In genomic region chr20:6122873-6123649, GRCh38 we compare ENCODE assay signal across 8 cellular contexts. TPM values are rescaled to one million over a fixed set of nuclear protein-coding genes. Genes with fewer than 3 reads are reported as not detected.
A peak's percentile ranks its signal among the peaks of the same experiment; 100 is the strongest.
DNase-seq lines count a peak whose midpoint lies in the region; ATAC-seq and TF ChIP-seq lines count a peak whose summit lies in the region.

Gene FERMT1 (minus strand): TSS chr20:6123030. CDS start chr20:6119554, 3,476 bp downstream.

- H3K9ac ChIP-seq in iPS-20b (ENCODE audit: low read depth, low read length) (peak within 1 kb of the TSS; percentile 63; the same call in 1 of the 2 replicates), smooth muscle cell (ENCODE audit: low read depth) (peak within 1 kb of the TSS; percentile 4)

- peak; percentile 54 for ATAC-seq in GM18858 (IDR thresholded peaks at IDR 0.05; ENCODE audit: unreplicated experiment)

- H3K4me3 ChIP-seq in HL-60 (replicated peaks; ENCODE audit: insufficient read depth, low read length) (peak within 1 kb of the TSS; percentile 23), Peyer's patch (peak within 1 kb of the TSS; percentile 26 to 62 (median 51)), brain microvascular endothelial cell (ENCODE audit: low read depth, low read length) (peak within 1 kb of the TSS; percentile 64), iPS-20b (ENCODE audit: low read length) (peak within 1 kb of the TSS; percentile 69), smooth muscle cell (peak within 1 kb of the TSS; percentile 67)

- in situ Hi-C loops in brain microvascular endothelial cell (cut with HindIII; ENCODE audit: low pct_ligation_motif_present, low sequenced_read_pairs) = no loop called here

- H2AFZ ChIP-seq in smooth muscle cell (ENCODE audit: low read depth) = peak within 1 kb of the TSS; percentile 97

- no peaks in the 10 kb centered on the region for H3K9me3 ChIP-seq in Peyer's patch
- H3K9me3 ChIP-seq in iPS-20b (ENCODE audit: insufficient read depth, low read depth, low read length) = no peaks in the 10 kb centered on the region
- no peaks in the 10 kb centered on the region for H3K9me3 ChIP-seq in smooth muscle cell (replicated peaks; ENCODE audit: low read depth)

- peaks cover 7% of the 10 kb centered on the region for H3K79me2 ChIP-seq in smooth muscle cell (ENCODE audit: low read depth)

- H3K27me3 ChIP-seq in HL-60 (ENCODE audit: insufficient read depth, poor library complexity, severe bottlenecking) (peaks cover 26% of the 10 kb centered on the region), Peyer's patch (no peaks in the 10 kb centered on the region), brain microvascular endothelial cell (replicated peaks) (no peaks in the 10 kb centered on the region), iPS-20b (ENCODE audit: insufficient read depth, low read length) (peaks cover 31% of the 10 kb centered on the region), smooth muscle cell (ENCODE audit: low read depth) (no peaks in the 10 kb centered on the region)

- H3K36me3 ChIP-seq in Peyer's patch (no peaks in the 10 kb centered on the region), brain microvascular endothelial cell (replicated peaks) (no peaks in the 10 kb centered on the region), iPS-20b (ENCODE audit: insufficient read depth, low read depth, low read length) (peaks cover 3% of the 10 kb centered on the region; the same call in 1 of the 2 replicates), smooth muscle cell (ENCODE audit: low read depth) (no peaks in the 10 kb centered on the region)

- H3K4me1 ChIP-seq in Peyer's patch (peaks cover 0 to 18% (median 0%) of the 10 kb centered on the region in 4 donors), iPS-20b (ENCODE audit: insufficient read depth, low read length) (peaks cover 26% of the 10 kb centered on the region; the same call in 1 of the 2 replicates), smooth muscle cell (ENCODE audit: low read depth) (peaks cover 23% of the 10 kb centered on the region)

- H4K20me1 ChIP-seq in smooth muscle cell (ENCODE audit: low read depth) = no peaks in the 10 kb centered on the region

- H3F3A ChIP-seq in smooth muscle cell (ENCODE audit: low read depth) = peaks cover 11% of the 10 kb centered on the region

- peak within 1 kb of the TSS; percentile 100 for H3K4me2 ChIP-seq in smooth muscle cell

- TF ChIP-seq POLR2A in Peyer's patch (IDR thresholded peaks at IDR 0.05) = peak; percentile 61 to 79

- DNase-seq in AG08395 (ENCODE audit: low spot score) = peak; percentile 75
- DNase-seq in HL-60 (ENCODE audit: low read depth in 1 of 2, low spot score in 1 of 2) = peak in 1 of 2 experiments; percentile 16
- peak in 2 of 3 donors; percentile 73 to 86 for DNase-seq in Peyer's patch
- DNase-seq in brain microvascular endothelial cell = peak; percentile 34
- DNase-seq in smooth muscle cell (lab: John Stamatoyannopoulos, UW; ENCODE audit: unreplicated experiment) = peak; percentile 19
- DNase-seq in activated gamma-delta T cell (lab: John Stamatoyannopoulos, UW) = no peak

- H3K27ac ChIP-seq in HL-60 (replicated peaks) (no peak within 1 kb of the TSS), Peyer's patch (peak within 1 kb of the TSS; percentile 25 to 81 (median 70)), brain microvascular endothelial cell (no peak within 1 kb of the TSS), iPS-20b (ENCODE audit: low read length) (no peak within 1 kb of the TSS), smooth muscle cell (ENCODE audit: low read depth) (peak within 1 kb of the TSS; percentile 64)

- no peak for TF ChIP-seq CTCF in HL-60 (IDR thresholded peaks at IDR 0.05; ENCODE audit: insufficient read depth, low read length)
- peak in 3 of 6 experiments; percentile 39 to 48 (median 44) for TF ChIP-seq CTCF in Peyer's patch (IDR thresholded peaks at IDR 0.05)
- TF ChIP-seq CTCF in brain microvascular endothelial cell (IDR thresholded peaks at IDR 0.05; ENCODE audit: low read depth, low read length, missing control alignments) = peak; percentile 5
- TF ChIP-seq CTCF in smooth muscle cell (IDR thresholded peaks at IDR 0.05; ENCODE audit: borderline replicate concordance, insufficient read depth, poor library complexity, severe bottlenecking) = no peak

- 4% methylated on average over 55 of the region's 55 CpGs for WGBS in smooth muscle cell (ENCODE audit: low lambda C conversion rate)

RNA-seq across cellular contexts. Expression of gene FERMT1, which starts in this region (rescaled TPM):
- total RNA-seq in Peyer's patch (10 to 100 TPM; 12.4 to 21.2 (median 16.2) TPM), smooth muscle cell (11.2 and 13.8 TPM in 2 replicates)
- polyA plus RNA-seq in smooth muscle cell = 0.79 and 8.3 TPM in 2 replicates

Comparison
In these comparisons a context has a peak if more than half of its experiments do, and no peak if none do; other contexts are left out.
1. H3K27ac ChIP-seq: peak in Peyer's patch (4 of 4) and smooth muscle cell (single experiment); none in HL-60 (single experiment), brain microvascular endothelial cell (single experiment) and iPS-20b (single experiment).
2. Peak in every context shown above with its lines, with median percentiles within 50 percentile points of each other: H3K4me3 ChIP-seq.